13 cellular contexts compared by ENCODE assay signal in genomic region chr10:100739516-100740368, GRCh38. TPM values are rescaled to one million over a fixed set of nuclear protein-coding genes. Genes with fewer than 3 reads are reported as not detected.
A peak's percentile ranks its signal among the peaks of the same experiment; 100 is the strongest.
DNase-seq lines count a peak whose midpoint lies in the region; ATAC-seq, FAIRE-seq and TF ChIP-seq lines count a peak whose summit lies in the region.
"Had no signal": no experiment of that assay in that cellular context is flagged by ENCODE, and none has a peak within 500 bp of the region (broad histone marks: within the 10 kb centered on the region; RNA-seq: fewer than 3 reads in every experiment).

No MANE protein-coding gene starts in this region.

- peak; percentile 36 for DNase-seq in 8988T
- no peak for DNase-seq in astrocyte (ENCODE audit: low read depth)
- peak; percentile 41 for DNase-seq in HepG2 (ENCODE audit: low spot score)
- DNase-seq in nucleus accumbens (lab: John Stamatoyannopoulos, UW): no peak
- DNase-seq: effector memory CD8-positive, alpha-beta T cell; heart right ventricle; stimulated activated naive CD4-positive, alpha-beta T cell treated with Interleukin-2 at 50 U/mL for 16 hours; T-cell had no signal

- peak overlapping the region; percentile 45 for H3K4me3 Mint-ChIP-seq in astrocyte (ENCODE audit: unreplicated experiment)

- H3K4me3 ChIP-seq in astrocyte (ENCODE audit: insufficient read depth, low read depth, low read length) (no peak overlapping the region), HepG2 (replicated peaks in 1 of 3; ENCODE audit: insufficient read depth in 1 of 3, low read depth in 2 of 3, low read length in 3 of 3) (peak overlapping the region; percentile 21 to 52 (median 26); a peak in 5 of 6 replicates)

- H3K27me3 ChIP-seq in astrocyte (ENCODE audit: insufficient read depth, low read length): peaks cover 95% of the 10 kb centered on the region
- peaks cover 35 to 100% of the 10 kb centered on the region in 2 experiments for H3K27me3 ChIP-seq in HepG2 (ENCODE audit: control insufficient read depth in 1 of 2, insufficient read depth in 2 of 2, low read length in 2 of 2)

- intact Hi-C loops in HepG2 (cut with micrococcal nuclease; ENCODE audit: unreplicated experiment): loop anchor here (5.0 kb wide), 2 partner anchors 138 to 177 kb away; no protein-coding TSS in a partner anchor

- H2AFZ ChIP-seq in astrocyte (ENCODE audit: low read depth, low read length) (no peak overlapping the region), HepG2 (ENCODE audit: low read length) (no peak overlapping the region)

- peaks cover 3% of the 10 kb centered on the region for H3K9me3 Mint-ChIP-seq in astrocyte (ENCODE audit: unreplicated experiment)
- H3K9me3 Mint-ChIP-seq: effector memory CD8-positive, alpha-beta T cell; T-cell had no signal

- H3K36me3 ChIP-seq in astrocyte (ENCODE audit: insufficient read depth, low read length) (no peaks in the 10 kb centered on the region), HepG2 (replicated peaks in 1 of 2; ENCODE audit: control insufficient read depth in 1 of 2, insufficient read depth in 2 of 2, low read length in 2 of 2) (no peaks in the 10 kb centered on the region)
- H3K36me3 ChIP-seq: heart right ventricle had no signal

- TF ChIP-seq RAD21 in HepG2 (CRISPR knock-in tag; IDR thresholded peaks at IDR 0.05): no peak

- no TSS peak for BruUV-seq in HepG2 (replicated peaks; lab: Mats Ljungman, UMichigan)

- peaks cover 3% of the 10 kb centered on the region for H3K36me3 Mint-ChIP-seq in astrocyte (ENCODE audit: low read depth, unreplicated experiment)
- H3K36me3 Mint-ChIP-seq: T-cell had no signal

- 7% methylated on average over 27 of the region's 56 CpGs for WGBS in HepG2 (ENCODE audit: low lambda C conversion rate)

- H3K9me3 ChIP-seq in astrocyte (ENCODE audit: insufficient read depth, low read depth, low read length) (peaks cover 4% of the 10 kb centered on the region), HepG2 (ENCODE audit: low read length) (no peaks in the 10 kb centered on the region)
- H3K9me3 ChIP-seq: heart right ventricle had no signal

- H3K79me2 ChIP-seq in astrocyte (ENCODE audit: insufficient read depth, low read length): no peaks in the 10 kb centered on the region
- no peaks in the 10 kb centered on the region for H3K79me2 ChIP-seq in HepG2 (ENCODE audit: insufficient read depth, low read length)

- peaks cover 18% of the 10 kb centered on the region for H4K20me1 ChIP-seq in astrocyte (ENCODE audit: insufficient read depth, low read length)
- peaks cover 4% of the 10 kb centered on the region; the same call in 1 of the 2 replicates for H4K20me1 ChIP-seq in HepG2 (ENCODE audit: insufficient read depth, low read length)

- TF ChIP-seq CTCF in astrocyte (IDR thresholded peaks at IDR 0.05; ENCODE audit: insufficient read depth, low read depth, low read length) (no peak), HepG2 (CRISPR knock-in tag; IDR thresholded peaks at IDR 0.05) (no peak; the same call in 1 of the 2 replicates)

- no peak overlapping the region for H3K4me2 ChIP-seq in astrocyte (ENCODE audit: low read length)
- peak overlapping the region; percentile 60 for H3K4me2 ChIP-seq in HepG2 (ENCODE audit: low read depth, low read length)

- H3K4me1 ChIP-seq in astrocyte (ENCODE audit: insufficient read depth, low read length) (no peaks in the 10 kb centered on the region), HepG2 (ENCODE audit: insufficient read depth, low read length) (peaks cover 21% of the 10 kb centered on the region)

- no peak for TF ChIP-seq POLR2A in HepG2 (IDR thresholded peaks at IDR 0.05; ENCODE audit: insufficient read depth in 1 of 2, low read depth in 2 of 2, low read length in 2 of 2)

- H3K27ac Mint-ChIP-seq in astrocyte (ENCODE audit: unreplicated experiment): peak overlapping the region; percentile 58
- H3K27ac Mint-ChIP-seq: effector memory CD8-positive, alpha-beta T cell; T-cell had no signal

- FAIRE-seq in astrocyte (lab: Jason Lieb, UNC) (no peak), HepG2 (lab: Jason Lieb, UNC) (peak; percentile 68)

- ATAC-seq in GM21423 (IDR thresholded peaks at IDR 0.05; ENCODE audit: unreplicated experiment) (peak; percentile 62), HepG2 (peak; percentile 94), GM21367 (IDR thresholded peaks at IDR 0.05; ENCODE audit: unreplicated experiment) (no peak), HG02885 (IDR thresholded peaks at IDR 0.05; ENCODE audit: poor library complexity, unreplicated experiment) (no peak), GM18502 (IDR thresholded peaks at IDR 0.05; ENCODE audit: poor library complexity, unreplicated experiment) (no peak)
- ATAC-seq: effector memory CD8-positive, alpha-beta T cell; T-cell had no signal

- H3K27ac ChIP-seq in astrocyte (ENCODE audit: low read depth, low read length) (no peak overlapping the region), HepG2 (ENCODE audit: extremely low read length, insufficient read depth, low read length) (no peak overlapping the region)
- H3K27ac ChIP-seq: heart right ventricle had no signal

- H3K27me3 Mint-ChIP-seq in astrocyte (ENCODE audit: low read depth, unreplicated experiment): peaks cover 92% of the 10 kb centered on the region

- POLR2A ChIA-PET in HepG2 (lab: Yijun Ruan, JAX): no interaction called here

- in situ Hi-C loops in HepG2 (cut with HindIII; ENCODE audit: extremely low pct_ligation_motif_present, low pct_unique_long_range_greater_than_20kb): loop anchor here (5.0 kb wide), 2 partner anchors 67 to 177 kb away; no protein-coding TSS in a partner anchor

- no peak overlapping the region for H3K9ac ChIP-seq in astrocyte (ENCODE audit: low read length)
- H3K9ac ChIP-seq in HepG2 (ENCODE audit: insufficient read depth, low read depth, low read length): no peak overlapping the region

- CTCF ChIA-PET in HepG2 (lab: Yijun Ruan, JAX; ENCODE audit: low intra/inter-chr PET ratio, low total read pairs): no interaction called here

- TF ChIP-seq EP300 in HepG2 (IDR thresholded peaks at IDR 0.05; ENCODE audit: low read depth in 2 of 2, low read length in 2 of 2): no peak
- TF ChIP-seq EP300 in HepG2 (CRISPR knock-in tag; IDR thresholded peaks at IDR 0.05; ENCODE audit: borderline replicate concordance): no peak

- peaks cover 3% of the 10 kb centered on the region for H3K4me1 Mint-ChIP-seq in astrocyte (ENCODE audit: low read depth, unreplicated experiment)

TF ChIP-seq in HepG2, 621 proteins besides CTCF, POLR2A, EP300 and RAD21 (continues in another document):
- TF ChIP-seq NFAT5 (CRISPR knock-in tag; IDR thresholded peaks at IDR 0.05): no peak

RNA-seq across cellular contexts. Expression of gene PAX2, which starts 5.6 kb away (rescaled TPM):
- total RNA-seq in astrocyte (0.23 and 0.60 TPM in 2 replicates), HepG2 (2016; rRNA removed; fragmentation: Illumina TruSeq; extraction: Trizol) (not detected in 2 replicates)
- total RNA-seq in HepG2 (2016; cell fraction: cytosol; rRNA removed; fragmentation: Illumina TruSeq; extraction: Trizol; ENCODE audit: low read depth): not detected in 2 replicates
- not detected in 2 replicates for total RNA-seq in HepG2 (2016; cell fraction: insoluble cytoplasmic fraction; rRNA removed; fragmentation: Illumina TruSeq; extraction: Trizol)
- total RNA-seq in HepG2 (2016; cell fraction: membrane; rRNA removed; fragmentation: Illumina TruSeq; extraction: Trizol): not detected in 2 replicates
- not detected in 2 replicates for total RNA-seq in HepG2 (2016; cell fraction: nucleus; rRNA removed; fragmentation: Illumina TruSeq; extraction: Trizol)
- polyA plus RNA-seq in HepG2 (2011; rRNA removed): not detected in 2 replicates
- polyA plus RNA-seq in HepG2 (2011; cell fraction: cytosol; rRNA removed): not detected in 2 replicates
- polyA plus RNA-seq in HepG2 (2011; cell fraction: nucleus; rRNA removed): not detected in 2 replicates
- not detected in 2 replicates for polyA plus RNA-seq in HepG2 (2012)
- polyA plus RNA-seq in HepG2 (2016; cell fraction: cytosol; fragmentation: Illumina TruSeq; extraction: Trizol; ENCODE audit: low read depth): not detected in 2 replicates
- not detected in 2 replicates for polyA plus RNA-seq in HepG2 (2016; cell fraction: insoluble cytoplasmic fraction; fragmentation: Illumina TruSeq; extraction: Trizol; ENCODE audit: low read depth)
- polyA plus RNA-seq in HepG2 (2016; cell fraction: membrane; fragmentation: Illumina TruSeq; extraction: Trizol; ENCODE audit: low read depth): not detected in 2 replicates
- polyA plus RNA-seq in HepG2 (2016; cell fraction: nucleus; fragmentation: Illumina TruSeq; extraction: Trizol; ENCODE audit: insufficient read depth, low read depth): not detected in 2 replicates
- not detected in 2 replicates for polyA minus RNA-seq in HepG2 (2011; rRNA and poly(A)+ RNA removed; ENCODE audit: low replicate concordance)
- polyA minus RNA-seq in HepG2 (2011; cell fraction: cytosol; rRNA and poly(A)+ RNA removed): not detected in 2 replicates
- not detected in 2 replicates for polyA minus RNA-seq in HepG2 (2011; cell fraction: nucleus; rRNA and poly(A)+ RNA removed)
- total RNA-seq: heart right ventricle, myocyte, T-cell had no signal
- polyA plus RNA-seq: heart right ventricle had no signal

Comparison
In these comparisons a context has a peak if more than half of its experiments do, and no peak if none do; other contexts are left out.
1. DNase-seq: peak in 8988T (single experiment) and HepG2 (single experiment); none in astrocyte (single experiment) and nucleus accumbens (0 of 56).
2. ATAC-seq: peak in GM21423 (single experiment) and HepG2 (single experiment); none in GM21367 (single experiment), HG02885 (single experiment) and GM18502 (single experiment).